In genomic region chr6:149723771-149724417, GRCh38 we compare ENCODE assay signal across 8 cellular contexts. TPM values are rescaled to one million over a fixed set of nuclear protein-coding genes. Genes with fewer than 3 reads are reported as not detected.
DNase-seq lines count a peak whose midpoint lies in the region; ATAC-seq and TF ChIP-seq lines count a peak whose summit lies in the region.

No MANE protein-coding gene starts in this region.

- H3K36me3 Mint-ChIP-seq in CD8-positive, alpha-beta T cell = peaks cover 29% of the 10 kb centered on the region
- H3K36me3 Mint-ChIP-seq in GM23338 (ENCODE audit: low read depth) = peaks cover 32% of the 10 kb centered on the region; the same call in 2 of the 3 replicates
- H3K36me3 Mint-ChIP-seq in WTC11 = peaks cover 28% of the 10 kb centered on the region
- peaks cover 37% of the 10 kb centered on the region for H3K36me3 Mint-ChIP-seq in endodermal cell (ENCODE audit: low read depth)

- H3K9me3 Mint-ChIP-seq in CD8-positive, alpha-beta T cell = no peaks in the 10 kb centered on the region
- H3K9me3 Mint-ChIP-seq in GM23338 (no peaks in the 10 kb centered on the region), WTC11 (no peaks in the 10 kb centered on the region), endodermal cell (no peaks in the 10 kb centered on the region)

- no peak overlapping the region for H3K27ac ChIP-seq in CD8-positive, alpha-beta T cell (ENCODE audit: low read depth, low read length)
- H3K27ac ChIP-seq in GM23338 (ENCODE audit: low read depth) (no peak overlapping the region), endodermal cell (ENCODE audit: low read depth, low read length) (no peak overlapping the region)

- no peaks in the 10 kb centered on the region for H3K79me2 ChIP-seq in GM23338 (replicated peaks; ENCODE audit: insufficient read depth)

- CTCF ChIA-PET in CD8-positive, alpha-beta T cell (lab: Charles Lee) = interaction anchor here (0.6 to 3.7 kb wide), 14 partner anchors 9 to 274 kb away, joined by 3 to 18 read pairs (median 4); partner anchors contain the start of gene NUP43
- CTCF ChIA-PET in WTC11 (lab: Charles Lee) = interaction anchor here (0.6 kb wide), 2 partner anchors 29 to 87 kb away, joined by 4 to 6 read pairs; no protein-coding TSS in a partner anchor

- peaks cover 9% of the 10 kb centered on the region for H3K36me3 ChIP-seq in CD8-positive, alpha-beta T cell (ENCODE audit: insufficient read depth, low read length)
- H3K36me3 ChIP-seq in GM23338 (ENCODE audit: insufficient read depth) (peaks cover 19% of the 10 kb centered on the region; the same call in 1 of the 2 replicates), endodermal cell (ENCODE audit: control insufficient read depth, insufficient read depth, low read length) (peaks cover 57% of the 10 kb centered on the region), mucosa of descending colon (ENCODE audit: low read depth) (no peaks in the 10 kb centered on the region)

- no peak overlapping the region for H3K4me3 ChIP-seq in CD8-positive, alpha-beta T cell (ENCODE audit: low read depth, low read length)
- H3K4me3 ChIP-seq in GM23338 (no peak overlapping the region), endodermal cell (ENCODE audit: low read length) (no peak overlapping the region), mucosa of descending colon (no peak overlapping the region)

- no peak overlapping the region for H3K4me2 ChIP-seq in GM23338

- TF ChIP-seq CTCF in CD8-positive, alpha-beta T cell (IDR thresholded peaks at IDR 0.05) = peak; percentile 69
- TF ChIP-seq CTCF in GM23338 (conservative IDR thresholded peaks at IDR 0.05; ENCODE audit: low read depth in 2 of 2) (peak; percentile 79 to 82), WTC11 (IDR thresholded peaks at IDR 0.05) (peak; percentile 39; the same call in 1 of the 2 replicates), endodermal cell (conservative IDR thresholded peaks at IDR 0.05) (peak; percentile 84), mucosa of descending colon (IDR thresholded peaks at IDR 0.05) (peak; percentile 65)

- no peak overlapping the region for H3K4me3 Mint-ChIP-seq in CD8-positive, alpha-beta T cell
- H3K4me3 Mint-ChIP-seq in GM23338 = no peak overlapping the region
- no peak overlapping the region for H3K4me3 Mint-ChIP-seq in WTC11
- H3K4me3 Mint-ChIP-seq in endodermal cell = no peak overlapping the region

- DNase-seq in CD8-positive, alpha-beta T cell = peak in 6 of 7 experiments; percentile 27 to 50 (median 39)
- DNase-seq in GM23338 (ENCODE audit: low spot score) (peak; percentile 70), NCI-H226 (peak; percentile 36), WTC11 (ENCODE audit: low spot score) (no peak), endodermal cell (no peak), mucosa of descending colon (peak in 1 of 3 donors; percentile 79), ureter (ENCODE audit: low spot score) (peak; percentile 52)

- H3K9me2 ChIP-seq in GM23338 (ENCODE audit: insufficient read depth) = no peaks in the 10 kb centered on the region

- H3K27me3 ChIP-seq in CD8-positive, alpha-beta T cell (ENCODE audit: insufficient read depth, low read length) = no peaks in the 10 kb centered on the region
- H3K27me3 ChIP-seq in GM23338 (ENCODE audit: insufficient read depth) = no peaks in the 10 kb centered on the region
- H3K27me3 ChIP-seq in endodermal cell (ENCODE audit: control insufficient read depth, insufficient read depth, low read length, poor library complexity, severe bottlenecking) = no peaks in the 10 kb centered on the region

- intact Hi-C loops in CD8-positive, alpha-beta T cell (cut with DNase I, micrococcal nuclease) = loop anchor here (1.0 to 10.0 kb wide), 4 partner anchors 110 to 293 kb away; partner anchors contain the start of gene RAET1G (in 1 of the 2)
- intact Hi-C loops in mucosa of descending colon (cut with DNase I, micrococcal nuclease) = no loop called here

- no peaks in the 10 kb centered on the region for H3K9me3 ChIP-seq in CD8-positive, alpha-beta T cell (ENCODE audit: low read length)
- H3K9me3 ChIP-seq in endodermal cell (ENCODE audit: control insufficient read depth, low read length) (no peaks in the 10 kb centered on the region), mucosa of descending colon (no peaks in the 10 kb centered on the region)

- H3K4me1 Mint-ChIP-seq in CD8-positive, alpha-beta T cell (ENCODE audit: low read depth) = peaks cover 18% of the 10 kb centered on the region
- no peaks in the 10 kb centered on the region for H3K4me1 Mint-ChIP-seq in GM23338
- no peaks in the 10 kb centered on the region for H3K4me1 Mint-ChIP-seq in WTC11
- H3K4me1 Mint-ChIP-seq in endodermal cell = peaks cover 4% of the 10 kb centered on the region

- H3K27ac Mint-ChIP-seq in CD8-positive, alpha-beta T cell = no peak overlapping the region
- H3K27ac Mint-ChIP-seq in GM23338 (no peak overlapping the region), WTC11 (0 out of 2 replicates have a peak overlapping the region, but pooled peaks have one; percentile 64), endodermal cell (no peak overlapping the region)

- H3F3A ChIP-seq in GM23338 (replicated peaks; ENCODE audit: low read depth) = peaks cover 6% of the 10 kb centered on the region

- H3K4me1 ChIP-seq in CD8-positive, alpha-beta T cell (ENCODE audit: insufficient read depth, low read length) = peaks cover 13% of the 10 kb centered on the region
- H3K4me1 ChIP-seq in GM23338 (ENCODE audit: insufficient read depth) (no peaks in the 10 kb centered on the region), endodermal cell (ENCODE audit: control insufficient read depth, insufficient read depth, low read length) (no peaks in the 10 kb centered on the region), mucosa of descending colon (ENCODE audit: low read depth) (peaks cover 5% of the 10 kb centered on the region)

- 93 to 94% methylated on average over 6 to 10 of the region's 10 CpGs for WGBS in endodermal cell (ENCODE audit: insufficient coverage in 1 of 2, insufficient read length in 1 of 2), 2 experiments

- H3K27me3 Mint-ChIP-seq in CD8-positive, alpha-beta T cell (ENCODE audit: low read depth) = no peaks in the 10 kb centered on the region
- H3K27me3 Mint-ChIP-seq in GM23338 (ENCODE audit: insufficient read depth, low read depth, poor library complexity) (peaks cover 1% of the 10 kb centered on the region), WTC11 (ENCODE audit: low read depth) (no peaks in the 10 kb centered on the region), endodermal cell (ENCODE audit: insufficient read depth) (no peaks in the 10 kb centered on the region)

- POLR2A ChIA-PET in CD8-positive, alpha-beta T cell (lab: Charles Lee) = no interaction called here
- POLR2A ChIA-PET in WTC11 (lab: Charles Lee) = no interaction called here

- peak; percentile 94 for ATAC-seq in CD8-positive, alpha-beta T cell
- ATAC-seq in GM23338 = peak; percentile 86
- ATAC-seq in WTC11 = peak; percentile 85
- ATAC-seq in mucosa of descending colon = peak; percentile 99
- ATAC-seq in GM19351 (IDR thresholded peaks at IDR 0.05; ENCODE audit: unreplicated experiment) = no peak

- no peaks in the 10 kb centered on the region; the same call in 1 of the 2 replicates for H4K20me1 ChIP-seq in GM23338 (replicated peaks; ENCODE audit: insufficient read depth)

- H3K9ac ChIP-seq in endodermal cell (ENCODE audit: extremely low read depth, low read length, poor library complexity, severe bottlenecking) = no peak overlapping the region

- no peak overlapping the region for H2AFZ ChIP-seq in GM23338

TF ChIP-seq in GM23338, 12 proteins besides CTCF, POLR2A, EP300 and RAD21:
- TF ChIP-seq JUNB (IDR thresholded peaks at IDR 0.05; ENCODE audit: unreplicated experiment) = no peak

TF ChIP-seq in WTC11, 78 proteins besides CTCF, POLR2A, EP300 and RAD21:
- TF ChIP-seq ZNF232 (CRISPR knock-in tag; IDR thresholded peaks at IDR 0.05) (0 out of 2 replicates have a peak, but pooled peaks have one; percentile 18), FOXK1 (CRISPR knock-in tag; IDR thresholded peaks at IDR 0.05) (no peak)
TF ChIP-seq in WTC11: peak in this region for 1.

RNA-seq across cellular contexts. Expression of gene LATS1, which starts 6.0 kb away (rescaled TPM):
- total RNA-seq in CD8-positive, alpha-beta T cell = 10 to 100 TPM; 37.2 to 39.1 TPM
- 17.2 and 18.8 TPM in 2 replicates for total RNA-seq in GM23338 (2014; rRNA removed; shearing (Covaris generic))
- polyA plus RNA-seq in GM23338 (2016; fragmentation: Nextera tagmentation; extraction: Ambion mirVana) = 6.7 and 7.5 TPM in 2 replicates
- total RNA-seq in WTC11 (2021) = 21.4 to 24.2 TPM (median 21.8 TPM) in 3 replicates
- 10 to 100 TPM; 33.7 to 34.7 TPM for total RNA-seq in endodermal cell
- 23.1 TPM for polyA plus RNA-seq in endodermal cell (2013, experiment 1 of 2)
- 19.3 TPM for polyA plus RNA-seq in endodermal cell (2013, experiment 2 of 2)
- total RNA-seq in mucosa of descending colon = 10 to 100 TPM; 23.2 to 39.0 (median 23.3) TPM
- 46.2 TPM for total RNA-seq in ureter

RNA-seq across cellular contexts. Expression of gene NUP43, which starts 22.4 kb away (rescaled TPM):
- total RNA-seq in CD8-positive, alpha-beta T cell = 10 to 100 TPM in 1 of 2 experiments, 1 to 10 TPM in 1; 9.7 to 10.3 TPM
- 71.8 and 87.2 TPM in 2 replicates for total RNA-seq in GM23338 (2014; rRNA removed; shearing (Covaris generic))
- 20.8 and 23.4 TPM in 2 replicates for polyA plus RNA-seq in GM23338 (2016; fragmentation: Nextera tagmentation; extraction: Ambion mirVana)
- 79.1 to 84.5 TPM (median 83.5 TPM) in 3 replicates for total RNA-seq in WTC11 (2021)
- total RNA-seq in endodermal cell = 10 to 100 TPM; 80.9 to 85.1 TPM
- 32.3 TPM for polyA plus RNA-seq in endodermal cell (2013, experiment 1 of 2)
- polyA plus RNA-seq in endodermal cell (2013, experiment 2 of 2) = 31.3 TPM
- total RNA-seq in mucosa of descending colon = 10 to 100 TPM; 25.8 to 27.9 (median 26.0) TPM
- 51.4 TPM for total RNA-seq in ureter

RNA-seq across cellular contexts. Expression of gene PCMT1, which starts 25.6 kb away (rescaled TPM):
- total RNA-seq in CD8-positive, alpha-beta T cell = 10 to 100 TPM; 14.7 to 17.3 TPM
- 161 and 168 TPM in 2 replicates for total RNA-seq in GM23338 (2014; rRNA removed; shearing (Covaris generic))
- 79.5 and 87.6 TPM in 2 replicates for polyA plus RNA-seq in GM23338 (2016; fragmentation: Nextera tagmentation; extraction: Ambion mirVana)
- total RNA-seq in WTC11 (2021) (81.0 to 90.7 TPM (median 84.5 TPM) in 3 replicates), endodermal cell (10 to 100 TPM; 68.5 to 72.6 TPM), mucosa of descending colon (10 to 100 TPM; 51.9 to 72.4 (median 57.9) TPM), ureter (56.0 TPM)
- polyA plus RNA-seq in endodermal cell (2013, experiment 1 of 2) = 99.6 TPM
- polyA plus RNA-seq in endodermal cell (2013, experiment 2 of 2) = 90.3 TPM

Comparison
In these comparisons a context has a peak if more than half of its experiments do, and no peak if none do; other contexts are left out.
1. DNase-seq: peak in CD8-positive, alpha-beta T cell (6 of 7), GM23338 (single experiment), NCI-H226 (single experiment) and ureter (single experiment); none in WTC11 (single experiment) and endodermal cell (single experiment).
2. intact Hi-C loops: an anchor here in CD8-positive, alpha-beta T cell (1.0 to 10.0 kb wide); none called in mucosa of descending colon.
3. Peak in every context shown above with its lines, with median percentiles within 50 percentile points of each other: CTCF ChIP-seq.